9 cellular contexts compared by ENCODE assay signal in genomic region chr2:24077879-24078278, GRCh38. TPM values are rescaled to one million over a fixed set of nuclear protein-coding genes. Genes with fewer than 3 reads are reported as not detected.
A peak's percentile ranks its signal among the peaks of the same experiment; 100 is the strongest.
DNase-seq lines count a peak whose midpoint lies in the region; FAIRE-seq and TF ChIP-seq lines count a peak whose summit lies in the region.
"Had no signal": no experiment of that assay in that cellular context is flagged by ENCODE, and none has a peak within 500 bp of the region (broad histone marks: within the 10 kb centered on the region; RNA-seq: fewer than 3 reads in every experiment).

No MANE protein-coding gene starts in this region.

- no peaks in the 10 kb centered on the region for H3K27me3 ChIP-seq in adipocyte (replicated peaks; ENCODE audit: control insufficient read depth, insufficient read depth, low read length)
- no peaks in the 10 kb centered on the region for H3K27me3 ChIP-seq in thyroid gland
- H3K27me3 ChIP-seq: cardiac muscle cell had no signal

- H3K36me3 ChIP-seq in adipocyte (ENCODE audit: control insufficient read depth, insufficient read depth, low read length, severe bottlenecking) = peaks cover 40% of the 10 kb centered on the region
- H3K36me3 ChIP-seq in kidney (ENCODE audit: control insufficient read depth in 1 of 2, insufficient read depth in 2 of 2, low read length in 2 of 2) = peaks cover 9 to 10% of the 10 kb centered on the region in 2 donors
- H3K36me3 ChIP-seq in thyroid gland = peaks cover 0 to 9% of the 10 kb centered on the region in 2 donors

- peaks cover 14% of the 10 kb centered on the region for H3K4me1 ChIP-seq in adipocyte (ENCODE audit: control insufficient read depth, insufficient read depth, low read length)
- H3K4me1 ChIP-seq in kidney (ENCODE audit: control insufficient read depth in 1 of 2, insufficient read depth in 1 of 2, low read depth in 1 of 2, low read length in 2 of 2) = peaks cover 0 to 5% of the 10 kb centered on the region in 2 donors
- peaks cover 3 to 30% of the 10 kb centered on the region in 2 donors for H3K4me1 ChIP-seq in thyroid gland

- H3K36me3 Mint-ChIP-seq in activated CD4-positive, alpha-beta T cell treated with anti-CD3 and anti-CD28 coated beads, Interleukin-2, amount 10 ng/mL, durations not matched to agents 7 days and 5 days (ENCODE audit: low read depth) = peaks cover 14% of the 10 kb centered on the region

- H3K9me3 ChIP-seq in adipocyte (ENCODE audit: control insufficient read depth, low read length) (no peaks in the 10 kb centered on the region), kidney (ENCODE audit: control insufficient read depth in 1 of 2, low read length in 2 of 2) (no peaks in the 10 kb centered on the region), thyroid gland (no peaks in the 10 kb centered on the region)

- FAIRE-seq in kidney (lab: Jason Lieb, UNC) = no peak

- no peaks in the 10 kb centered on the region for H3K27me3 Mint-ChIP-seq in activated CD4-positive, alpha-beta T cell treated with anti-CD3 and anti-CD28 coated beads, Interleukin-2, amount 10 ng/mL, durations not matched to agents 7 days and 5 days

- peak overlapping the region; percentile 83 for H3K9ac ChIP-seq in adipocyte (ENCODE audit: low read length)
- H3K9ac ChIP-seq in kidney (ENCODE audit: low read length in 2 of 2) = peak overlapping the region; percentile 77 to 87

- intact Hi-C loops in kidney (cut with DNase I) = no loop called here
- intact Hi-C loops in thyroid gland (cut with DNase I) = loop anchor here (10.0 kb wide), 1 partner anchor 143 kb away; no protein-coding TSS in a partner anchor

- no peak for TF ChIP-seq POLR2A in thyroid gland (IDR thresholded peaks at IDR 0.05)

- H3K4me1 Mint-ChIP-seq in activated CD4-positive, alpha-beta T cell treated with anti-CD3 and anti-CD28 coated beads, Interleukin-2, amount 10 ng/mL, durations not matched to agents 7 days and 5 days = peaks cover 32% of the 10 kb centered on the region

- POLR2A ChIA-PET in activated CD4-positive, alpha-beta T cell treated with anti-CD3 and anti-CD28 coated beads, Interleukin-2, amount 10 ng/mL, durations not matched to agents 7 days and 5 days (lab: Charles Lee) = interaction anchor here (0.6 kb wide), 1 partner anchor 174 kb away, joined by 5 read pairs; no protein-coding TSS in a partner anchor

- no peak for TF ChIP-seq CTCF in kidney (IDR thresholded peaks at IDR 0.05; ENCODE audit: borderline replicate concordance, extremely low read depth, insufficient read depth)
- no peak for TF ChIP-seq CTCF in thyroid gland (IDR thresholded peaks at IDR 0.05)

- peak overlapping the region; percentile 87 to 97 for H3K27ac ChIP-seq in kidney (ENCODE audit: low read depth in 2 of 2, low read length in 2 of 2)
- peak overlapping the region; percentile 86 to 91 (median 91) for H3K27ac ChIP-seq in thyroid gland

- H3K4me3 Mint-ChIP-seq in activated CD4-positive, alpha-beta T cell treated with anti-CD3 and anti-CD28 coated beads, Interleukin-2, amount 10 ng/mL, durations not matched to agents 7 days and 5 days = peak overlapping the region; percentile 95

- no peaks in the 10 kb centered on the region for H3K9me3 Mint-ChIP-seq in activated CD4-positive, alpha-beta T cell treated with anti-CD3 and anti-CD28 coated beads, Interleukin-2, amount 10 ng/mL, durations not matched to agents 7 days and 5 days

- H3K27ac Mint-ChIP-seq in activated CD4-positive, alpha-beta T cell treated with anti-CD3 and anti-CD28 coated beads, Interleukin-2, amount 10 ng/mL, durations not matched to agents 7 days and 5 days = peak overlapping the region; percentile 98

- DNase-seq in activated CD4-positive, alpha-beta T cell treated with anti-CD3 and anti-CD28 coated beads, Interleukin-2, amount 10 ng/mL, durations not matched to agents 7 days and 5 days = no peak
- no peak for DNase-seq in activated CD4-positive, alpha-beta T cell treated with anti-CD3 and anti-CD28 coated beads, Interleukin-2, amount 50 U/mL, for 48 hours
- DNase-seq in adipocyte (ENCODE audit: low read depth) (no peak), kidney (no peak), thyroid gland (no peak), NCI-H1417 (lab: John Stamatoyannopoulos, UW) (no peak), anterior cingulate cortex (lab: John Stamatoyannopoulos, UW) (no peak), kidney glomerular epithelial cell (lab: John Stamatoyannopoulos, UW) (no peak)

- WGBS in thyroid gland, 2 donors = 61 to 66% methylated on average over 2 of the region's 2 CpGs

- H3K4me3 ChIP-seq in adipocyte (ENCODE audit: low read length) = peak overlapping the region; percentile 98
- H3K4me3 ChIP-seq in kidney (ENCODE audit: low read length in 2 of 2) = peak overlapping the region; percentile 67 to 94
- peak overlapping the region in 1 of 3 donors; percentile 63 for H3K4me3 ChIP-seq in thyroid gland (replicated peaks in 1 of 3)

- CTCF ChIA-PET in activated CD4-positive, alpha-beta T cell treated with anti-CD3 and anti-CD28 coated beads, Interleukin-2, amount 10 ng/mL, durations not matched to agents 7 days and 5 days (lab: Charles Lee) = interaction anchor here (1.8 kb wide), 1 partner anchor 253 kb away, joined by 4 read pairs; no protein-coding TSS in a partner anchor

RNA-seq across cellular contexts. Expression of gene SF3B6, which starts 1.8 kb away (rescaled TPM):
- 10 to 100 TPM; 82.3 to 88.5 TPM for total RNA-seq in activated CD4-positive, alpha-beta T cell treated with anti-CD3 and anti-CD28 coated beads, Interleukin-2, amount 10 ng/mL, durations not matched to agents 7 days and 5 days
- 74.8 TPM for total RNA-seq in kidney
- polyA plus RNA-seq in kidney (ENCODE audit: insufficient read depth, low read depth, low replicate concordance) = 170 TPM
- total RNA-seq in thyroid gland = 100 to 1,000 TPM in 2 of 4 donors, 10 to 100 TPM in 2; 86.1 to 157 (median 110) TPM

RNA-seq across cellular contexts. Expression of gene TP53I3, which starts 6.8 kb away (rescaled TPM):
- total RNA-seq in activated CD4-positive, alpha-beta T cell treated with anti-CD3 and anti-CD28 coated beads, Interleukin-2, amount 10 ng/mL, durations not matched to agents 7 days and 5 days = 1 to 10 TPM; 2.5 to 2.7 TPM
- total RNA-seq in kidney (45.1 TPM), thyroid gland (10 to 100 TPM; 14.5 to 38.4 (median 31.0) TPM)
- polyA plus RNA-seq in kidney (ENCODE audit: insufficient read depth, low read depth, low replicate concordance) = 85.0 TPM

RNA-seq across cellular contexts. Expression of gene FKBP1B, which starts 28.3 kb away (rescaled TPM):
- 1 to 10 TPM; 1.0 to 1.9 TPM for total RNA-seq in activated CD4-positive, alpha-beta T cell treated with anti-CD3 and anti-CD28 coated beads, Interleukin-2, amount 10 ng/mL, durations not matched to agents 7 days and 5 days
- total RNA-seq in kidney (11.8 TPM), thyroid gland (10 to 100 TPM in 1 of 4 donors, 1 to 10 TPM in 3; 5.8 to 15.5 (median 6.4) TPM)
- 19.8 TPM for polyA plus RNA-seq in kidney (ENCODE audit: insufficient read depth, low read depth, low replicate concordance)

RNA-seq across cellular contexts. Expression of gene WDCP, which starts 30.7 kb away (rescaled TPM):
- total RNA-seq in activated CD4-positive, alpha-beta T cell treated with anti-CD3 and anti-CD28 coated beads, Interleukin-2, amount 10 ng/mL, durations not matched to agents 7 days and 5 days = 10 to 100 TPM; 16.3 to 21.8 TPM
- total RNA-seq in kidney = 11.7 TPM
- 2.9 TPM for polyA plus RNA-seq in kidney (ENCODE audit: insufficient read depth, low read depth, low replicate concordance)
- 1 to 10 TPM; 3.0 to 6.0 (median 4.6) TPM for total RNA-seq in thyroid gland

RNA-seq across cellular contexts. Expression of gene PFN4, which starts 45.3 kb away (rescaled TPM):
- total RNA-seq in activated CD4-positive, alpha-beta T cell treated with anti-CD3 and anti-CD28 coated beads, Interleukin-2, amount 10 ng/mL, durations not matched to agents 7 days and 5 days = not detected
- total RNA-seq in kidney = 0.79 TPM
- 2.1 TPM for polyA plus RNA-seq in kidney (ENCODE audit: insufficient read depth, low read depth, low replicate concordance)
- total RNA-seq in thyroid gland = 1 to 10 TPM in 3 of 4 donors, not detected in 1; 1.0 to 3.5 (median 2.0) TPM
- total RNA-seq: cardiac muscle cell had no signal

Comparison
In these comparisons a context has a peak if more than half of its experiments do, and no peak if none do; other contexts are left out.
1. RNA of gene TP53I3, which starts 6.8 kb away (total RNA-seq): 45.1 TPM in kidney (single experiment) and 14.5 to 38.4 TPM in thyroid gland; 2.5 to 2.7 TPM in activated CD4-positive, alpha-beta T cell treated with anti-CD3 and anti-CD28 coated beads, Interleukin-2, amount 10 ng/mL, durations not matched to agents 7 days and 5 days; every median in the first group is over 4 times any median in the second.